ENCODE assay signal across 1 cellular context in genomic region chr4:8410066-8410600, GRCh38.
TF ChIP-seq lines count a peak whose summit lies in the region.

No MANE protein-coding gene starts in this region.

TF ChIP-seq in SK-N-SH treated with all-trans-retinoic acid at 6 μM for 48 hours, 23 proteins besides CTCF, POLR2A, EP300 and RAD21 (continued from another document):
- TF ChIP-seq, protein P1, sequence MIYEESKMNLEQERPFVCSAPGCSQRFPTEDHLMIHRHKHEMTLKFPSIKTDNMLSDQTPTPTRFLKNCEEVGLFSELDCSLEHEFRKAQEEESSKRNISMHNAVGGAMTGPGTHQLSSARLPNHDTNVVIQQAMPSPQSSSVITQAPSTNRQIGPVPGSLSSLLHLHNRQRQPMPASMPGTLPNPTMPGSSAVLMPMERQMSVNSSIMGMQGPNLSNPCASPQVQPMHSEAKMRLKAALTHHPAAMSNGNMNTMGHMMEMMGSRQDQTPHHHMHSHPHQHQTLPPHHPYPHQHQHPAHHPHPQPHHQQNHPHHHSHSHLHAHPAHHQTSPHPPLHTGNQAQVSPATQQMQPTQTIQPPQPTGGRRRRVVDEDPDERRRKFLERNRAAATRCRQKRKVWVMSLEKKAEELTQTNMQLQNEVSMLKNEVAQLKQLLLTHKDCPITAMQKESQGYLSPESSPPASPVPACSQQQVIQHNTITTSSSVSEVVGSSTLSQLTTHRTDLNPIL (CRISPR knock-in tag; IDR thresholded peaks at IDR 0.05; ENCODE audit: low read depth) = no peak
- TF ChIP-seq ZC3H10 (CRISPR knock-in tag; IDR thresholded peaks at IDR 0.05) = no peak
- TF ChIP-seq GLIS3 (CRISPR knock-in tag; IDR thresholded peaks at IDR 0.05) = no peak
